In the genomic region with DNA sequence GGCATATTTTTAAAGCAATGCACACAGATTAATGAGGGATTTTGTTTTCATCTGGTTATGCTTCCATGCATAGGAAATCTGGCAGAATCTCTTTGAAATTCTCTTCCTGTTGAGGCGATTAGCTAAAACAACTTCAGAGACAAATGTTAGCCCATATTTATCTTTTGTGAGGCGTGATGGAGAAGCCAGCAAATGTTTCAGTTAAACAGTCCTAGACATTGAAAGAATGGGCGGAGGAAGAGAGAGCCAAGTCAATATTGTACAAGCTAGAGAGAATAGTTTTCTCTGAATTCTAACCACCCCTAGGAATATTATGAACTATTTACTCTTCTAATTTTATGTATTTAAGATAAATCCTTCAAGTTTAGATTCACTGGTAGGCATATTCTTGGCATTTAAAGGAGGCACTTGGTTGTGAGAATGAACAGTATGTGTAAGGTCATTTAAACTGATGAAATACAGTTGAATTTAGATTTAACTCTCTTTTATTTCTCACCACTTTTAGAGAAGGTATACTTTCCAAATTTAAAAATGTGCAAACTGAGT, we compare ENCODE assay signal across 23 cellular contexts.
"Had no signal": no experiment of that assay in that cellular context is flagged by ENCODE, and none has a peak within 500 bp of the region (broad histone marks: within the 10 kb centered on the region; RNA-seq: fewer than 3 reads in every experiment).

No MANE protein-coding gene starts in this region.

- H3K4me1 ChIP-seq: colonic mucosa, left lung, lower lobe of right lung, right atrium auricular region, suprapubic skin, tibial artery, upper lobe of right lung had no signal

- H3K27me3 ChIP-seq: cardiac muscle cell, colonic mucosa, dorsolateral prefrontal cortex, left lung, ovary, right atrium auricular region, spleen, suprapubic skin, tibial artery, upper lobe of right lung had no signal

- H3K36me3 ChIP-seq: cardiac muscle cell, colonic mucosa, left lung, lower lobe of right lung, ovary, right atrium auricular region, spleen, suprapubic skin, tibial artery, upper lobe of right lung had no signal

- DNase-seq: activated B cell treated with CpG ODN at 0.5 μM for 24 hours; activated CD8-positive, alpha-beta memory T cell treated with anti-CD3 and anti-CD28 coated beads, Interleukin-2, amount 10 ng/mL, durations not matched to agents 7 days and 5 days; activated CD8-positive, alpha-beta T cell treated with anti-CD3 and anti-CD28 coated beads, Interleukin-2, amount 10 ng/mL, durations not matched to agents 7 days and 5 days; activated T-cell treated with anti-CD3 and anti-CD28 coated beads, Interleukin-2, amount 50 U/mL, for 48 hours; anterior cingulate cortex; cerebellar nuclear complex; colonic mucosa; dorsolateral prefrontal cortex; effector memory CD4-positive, alpha-beta T cell; left lung; lower lobe of right lung; mesenchymal stem cell; natural killer cell; ovary; spleen; stimulated activated naive CD4-positive, alpha-beta T cell; tibial artery; upper lobe of right lung had no signal

- FAIRE-seq: frontal cortex, islet of Langerhans had no signal

- H3K4me3 ChIP-seq: cardiac muscle cell, colonic mucosa, dorsolateral prefrontal cortex, left lung, lower lobe of right lung, ovary, right atrium auricular region, spleen, suprapubic skin, tibial artery, upper lobe of right lung had no signal

- H3K9me3 ChIP-seq: colonic mucosa, left lung, lower lobe of right lung, ovary, right atrium auricular region, spleen, suprapubic skin, tibial artery, upper lobe of right lung had no signal

- H3K27ac ChIP-seq: cardiac muscle cell, colonic mucosa, dorsolateral prefrontal cortex, left lung, lower lobe of right lung, ovary, right atrium auricular region, spleen, suprapubic skin, tibial artery, upper lobe of right lung had no signal
